26 cellular contexts compared by ENCODE assay signal in the genomic region with DNA sequence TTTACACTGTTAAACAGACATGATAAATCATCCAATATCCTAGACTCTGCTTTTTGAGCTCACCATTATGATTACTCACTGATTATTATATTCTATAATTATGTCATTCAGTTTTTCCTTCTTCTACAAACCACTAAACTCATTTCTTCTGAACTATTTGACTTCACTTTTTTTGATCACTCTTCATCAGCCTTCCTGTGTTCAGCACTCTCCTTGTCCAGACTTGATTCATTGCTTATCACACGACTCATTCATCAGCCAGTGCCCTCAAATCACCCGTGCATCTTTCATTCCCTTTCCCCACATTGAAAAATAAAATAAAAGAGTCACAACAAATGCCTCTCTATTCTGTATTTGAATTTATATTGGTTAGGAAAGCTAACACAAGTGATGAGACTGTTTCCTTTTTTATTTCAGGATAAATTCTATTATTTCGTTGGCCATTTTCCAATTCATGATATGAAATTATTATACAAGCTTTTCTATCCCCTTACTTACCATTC.
"Had no signal": no experiment of that assay in that cellular context is flagged by ENCODE, and none has a peak within 500 bp of the region (broad histone marks: within the 10 kb centered on the region; RNA-seq: fewer than 3 reads in every experiment).

No MANE protein-coding gene starts in this region.

- H3K4me1 Mint-ChIP-seq: naive B cell; natural killer cell; nephron progenitor cell; stimulated activated memory B cell treated with anti-CD40 and anti-IgM and Interleukin-4, amounts not matched to agents 10 μg/mL and 1 μg/mL and 100 μg/mL, for 72 hours; stimulated activated naive CD8-positive, alpha-beta T cell treated with anti-CD3 and anti-CD28 coated beads, Interleukin-15, amount 100 ng/mL, for 72 hours had no signal

- ATAC-seq: left colon; left lung; lower lobe of right lung; natural killer cell; right lobe of liver; stimulated activated memory B cell treated with anti-CD40 and anti-IgM and Interleukin-4, amounts not matched to agents 10 μg/mL and 1 μg/mL and 100 μg/mL, for 72 hours; stimulated activated naive CD8-positive, alpha-beta T cell treated with anti-CD3 and anti-CD28 coated beads, Interleukin-15, amount 100 ng/mL, for 72 hours had no signal

- H3K4me3 ChIP-seq: left lung, lower lobe of right lung, ovary, right atrium auricular region, right lobe of liver, smooth muscle cell, tibial nerve, uterus had no signal

- H3K4me1 ChIP-seq: left lung, lower lobe of right lung, right atrium auricular region, right lobe of liver, tibial nerve, uterus had no signal

- H3K36me3 ChIP-seq: left lung, lower lobe of right lung, ovary, right atrium auricular region, right lobe of liver, tibial nerve, uterus had no signal

- H3K27me3 ChIP-seq: left lung, ovary, right atrium auricular region, right lobe of liver, tibial nerve, uterus had no signal

- H3K27me3 Mint-ChIP-seq: naive B cell; progenitor cell of endocrine pancreas; stimulated activated memory B cell treated with anti-CD40 and anti-IgM and Interleukin-4, amounts not matched to agents 10 μg/mL and 1 μg/mL and 100 μg/mL, for 72 hours; stimulated activated naive CD8-positive, alpha-beta T cell treated with anti-CD3 and anti-CD28 coated beads, Interleukin-15, amount 100 ng/mL, for 72 hours; type B pancreatic cell had no signal

- H3K36me3 Mint-ChIP-seq: mesothelial cell of epicardium; naive B cell; stimulated activated memory B cell treated with anti-CD40 and anti-IgM and Interleukin-4, amounts not matched to agents 10 μg/mL and 1 μg/mL and 100 μg/mL, for 72 hours; type B pancreatic cell had no signal

- H3K4me3 Mint-ChIP-seq: mesothelial cell of epicardium; naive B cell; natural killer cell; nephron progenitor cell; stimulated activated memory B cell treated with anti-CD40 and anti-IgM and Interleukin-4, amounts not matched to agents 10 μg/mL and 1 μg/mL and 100 μg/mL, for 72 hours; stimulated activated naive CD8-positive, alpha-beta T cell treated with anti-CD3 and anti-CD28 coated beads, Interleukin-15, amount 100 ng/mL, for 72 hours; type B pancreatic cell had no signal

- H3K9me3 ChIP-seq: lower lobe of right lung, ovary, right atrium auricular region, right lobe of liver, tibial nerve, uterus had no signal

- H3K27ac ChIP-seq: left lung, lower lobe of right lung, ovary, right atrium auricular region, right lobe of liver, tibial nerve, uterus had no signal

- FAIRE-seq: keratinocyte had no signal

- H3K4me2 ChIP-seq: smooth muscle cell had no signal

- H3K27ac Mint-ChIP-seq: mesothelial cell of epicardium; naive B cell; natural killer cell; nephron progenitor cell; progenitor cell of endocrine pancreas; stimulated activated memory B cell treated with anti-CD40 and anti-IgM and Interleukin-4, amounts not matched to agents 10 μg/mL and 1 μg/mL and 100 μg/mL, for 72 hours; stimulated activated naive CD8-positive, alpha-beta T cell treated with anti-CD3 and anti-CD28 coated beads, Interleukin-15, amount 100 ng/mL, for 72 hours; type B pancreatic cell had no signal

- DNase-seq: kidney glomerular epithelial cell; left colon; left lung; lower lobe of right lung; mesendoderm; naive B cell; natural killer cell; nephron progenitor cell; ovary; right lobe of liver; stimulated activated CD4-positive, alpha-beta T cell treated with anti-CD3 and anti-CD28 coated beads, Interleukin-1b, Interleukin-23, amount 100 ng/mL, for 48 hours; stimulated activated CD4-positive, alpha-beta T cell treated with anti-CD3 and anti-CD28 coated beads, Interleukin-2, amount 100 ng/mL, for 48 hours; stimulated activated CD4-positive, alpha-beta T cell treated with anti-CD3 and anti-CD28 coated beads, Interleukin-4, amount 100 ng/mL, for 4 hours; stimulated activated CD8-positive, alpha-beta memory T cell treated with anti-CD3 and anti-CD28 coated beads, Interleukin-4, amount 100 ng/mL, for 48 hours; stimulated activated naive CD4-positive, alpha-beta T cell treated with Interleukin-2 at 50 U/mL for 16 hours; stimulated activated naive CD8-positive, alpha-beta T cell treated with anti-CD3 and anti-CD28 coated beads, Interleukin-15, amount 100 ng/mL, for 72 hours; substantia nigra; uterus had no signal
